In the genomic region with DNA sequence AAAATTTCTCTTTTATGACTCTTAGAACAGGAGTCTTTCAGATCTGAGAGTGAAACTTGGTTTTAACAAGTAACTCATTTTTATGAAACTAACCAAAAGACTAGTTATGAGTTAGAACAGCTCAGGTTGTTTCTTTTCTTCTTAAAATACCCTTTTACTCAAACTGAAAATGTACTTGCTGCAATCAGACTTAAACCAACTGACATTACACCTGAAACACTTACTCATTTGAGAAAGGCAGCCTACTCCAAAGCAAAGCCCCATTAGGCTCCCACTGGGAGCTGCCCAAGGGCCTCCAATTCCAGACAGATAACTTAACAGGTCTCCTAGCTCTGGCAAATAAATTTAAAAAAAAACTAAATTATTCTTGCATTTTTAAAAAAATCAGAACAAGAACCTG, we compare ENCODE assay signal across 9 cellular contexts. TPM values are rescaled to one million over a fixed set of nuclear protein-coding genes. Genes with fewer than 3 reads are reported as not detected.
DNase-seq lines count a peak whose midpoint lies in the region; ATAC-seq and TF ChIP-seq lines count a peak whose summit lies in the region.
"Had no signal": no experiment of that assay in that cellular context is flagged by ENCODE, and none has a peak within 500 bp of the region (broad histone marks: within the 10 kb centered on the region; RNA-seq: fewer than 3 reads in every experiment).

No MANE protein-coding gene starts in this region.

- H3K4me3 ChIP-seq in muscle layer of colon (ENCODE audit: low read depth in 1 of 2, low read length in 2 of 2) (no peak overlapping the region), osteoblast (ENCODE audit: insufficient read depth, low read length) (no peak overlapping the region), foreskin fibroblast (ENCODE audit: low read depth in 1 of 2, low read length in 2 of 2) (no peak overlapping the region)

- H3K9me3 Mint-ChIP-seq in activated naive CD4-positive, alpha-beta T cell treated with anti-CD3 and anti-CD28 coated beads, Interleukin-2, amount 50 U/mL, for 24 hours, result peaks cover 5% of the 10 kb centered on the region

- no peaks in the 10 kb centered on the region for H4K20me1 ChIP-seq in osteoblast (ENCODE audit: insufficient read depth, low read length)

- no peak for TF ChIP-seq CTCF in osteoblast (IDR thresholded peaks at IDR 0.05; ENCODE audit: extremely low read depth, low read depth, low read length)
- TF ChIP-seq CTCF in foreskin fibroblast (IDR thresholded peaks at IDR 0.05; ENCODE audit: low read depth, low read length), result no peak

- no peak overlapping the region for H2AFZ ChIP-seq in osteoblast (ENCODE audit: low read length)

- H3K36me3 Mint-ChIP-seq in activated naive CD4-positive, alpha-beta T cell treated with anti-CD3 and anti-CD28 coated beads, Interleukin-2, amount 50 U/mL, for 24 hours, result peaks cover 11% of the 10 kb centered on the region

- no peak overlapping the region for H3K4me2 ChIP-seq in osteoblast (ENCODE audit: insufficient read depth, low read length)

- H3K27ac Mint-ChIP-seq in activated naive CD4-positive, alpha-beta T cell treated with anti-CD3 and anti-CD28 coated beads, Interleukin-2, amount 50 U/mL, for 24 hours, result peak overlapping the region; percentile 99

- no peak for DNase-seq in activated CD4-positive, CD25-positive, alpha-beta regulatory T cell treated with anti-CD3 and anti-CD28 coated beads, Interleukin-2, amount 50 U/mL, for 72 hours
- no peak for DNase-seq in activated gamma-delta T cell (lab: John Stamatoyannopoulos, UW)
- no peak for DNase-seq in osteoblast (ENCODE audit: insufficient read length, low spot score, missing footprints)
- no peak for DNase-seq in foreskin fibroblast

- peaks cover 45% of the 10 kb centered on the region for H3K4me1 ChIP-seq in muscle layer of colon (ENCODE audit: insufficient read depth, low read length)
- H3K4me1 ChIP-seq in osteoblast (ENCODE audit: insufficient read depth, low read length), result peaks cover 8% of the 10 kb centered on the region

- peak; percentile 38 to 52 for ATAC-seq in activated CD4-positive, CD25-positive, alpha-beta regulatory T cell treated with anti-CD3 and anti-CD28 coated beads, Interleukin-2, amount 50 U/mL, for 24 hours
- ATAC-seq in HG02981 (IDR thresholded peaks at IDR 0.05; ENCODE audit: unreplicated experiment), result peak; percentile 32

- peaks cover 50% of the 10 kb centered on the region for H3K79me2 ChIP-seq in osteoblast (ENCODE audit: insufficient read depth, low read length)

- H3K27me3 Mint-ChIP-seq in activated naive CD4-positive, alpha-beta T cell treated with anti-CD3 and anti-CD28 coated beads, Interleukin-2, amount 50 U/mL, for 24 hours, result no peaks in the 10 kb centered on the region

- H3K27ac ChIP-seq in muscle layer of colon (ENCODE audit: low read depth, low read length), result peak overlapping the region; percentile 98
- no peak overlapping the region for H3K27ac ChIP-seq in osteoblast (ENCODE audit: low read depth, low read length)
- H3K27ac ChIP-seq: VCaP had no signal

- peak overlapping the region; percentile 98 for H3K4me3 Mint-ChIP-seq in activated naive CD4-positive, alpha-beta T cell treated with anti-CD3 and anti-CD28 coated beads, Interleukin-2, amount 50 U/mL, for 24 hours

- H3K27me3 ChIP-seq in muscle layer of colon (ENCODE audit: control insufficient read depth in 1 of 2, insufficient read depth in 2 of 2, low read length in 2 of 2) (no peaks in the 10 kb centered on the region), osteoblast (ENCODE audit: insufficient read depth, low read length) (no peaks in the 10 kb centered on the region)

- H3K4me1 Mint-ChIP-seq in activated naive CD4-positive, alpha-beta T cell treated with anti-CD3 and anti-CD28 coated beads, Interleukin-2, amount 50 U/mL, for 24 hours, result peaks cover 56% of the 10 kb centered on the region

- no peaks in the 10 kb centered on the region for H3K36me3 ChIP-seq in muscle layer of colon (ENCODE audit: insufficient read depth, low read length)
- no peaks in the 10 kb centered on the region for H3K36me3 ChIP-seq in osteoblast (ENCODE audit: insufficient read depth, low read length)

- H3K9ac ChIP-seq in muscle layer of colon (ENCODE audit: low read length), result no peak overlapping the region

- H3K9me3 ChIP-seq in muscle layer of colon (ENCODE audit: low read length) (no peaks in the 10 kb centered on the region), osteoblast (ENCODE audit: low read depth, low read length) (no peaks in the 10 kb centered on the region)

RNA-seq across cellular contexts. Expression of a gene that starts 3.6 kb away (rescaled TPM):
- 7.4 and 7.6 TPM in 2 replicates for total RNA-seq in osteoblast
